16 cellular contexts compared by ENCODE assay signal in genomic region chr14:58826845-58827686, GRCh38.
DNase-seq lines count a peak whose midpoint lies in the region; ATAC-seq and TF ChIP-seq lines count a peak whose summit lies in the region.
"Had no signal": no experiment of that assay in that cellular context is flagged by ENCODE, and none has a peak within 500 bp of the region (broad histone marks: within the 10 kb centered on the region; RNA-seq: fewer than 3 reads in every experiment).

No MANE protein-coding gene starts in this region.

- H3K27ac ChIP-seq in breast epithelium = no peak overlapping the region
- no peak overlapping the region for H3K27ac ChIP-seq in OCI-LY1 (ENCODE audit: low read depth, low read length, poor library complexity, severe bottlenecking)
- H3K27ac ChIP-seq in left lung = no peak overlapping the region
- H3K27ac ChIP-seq: neutrophil, SJSA1, thyroid gland had no signal

- H3K27me3 ChIP-seq in breast epithelium (no peaks in the 10 kb centered on the region), OCI-LY1 (ENCODE audit: insufficient read depth, low read length) (0 out of 2 replicates have a peak, but pooled peaks cover 2% of the 10 kb centered on the region), left lung (no peaks in the 10 kb centered on the region)
- H3K27me3 ChIP-seq: neutrophil, SJSA1, thyroid gland had no signal

- H3K9me2 ChIP-seq in OCI-LY1 (ENCODE audit: low read depth, low read length) = no peaks in the 10 kb centered on the region

- no peak overlapping the region for H3K9ac ChIP-seq in OCI-LY1 (ENCODE audit: low read length)

- H3K9me3 ChIP-seq in breast epithelium = no peaks in the 10 kb centered on the region
- no peaks in the 10 kb centered on the region; the same call in 1 of the 2 replicates for H3K9me3 ChIP-seq in OCI-LY1 (ENCODE audit: low read length)
- H3K9me3 ChIP-seq in left lung = peaks cover 0 to 3% of the 10 kb centered on the region in 2 donors
- H3K9me3 ChIP-seq: neutrophil, thyroid gland had no signal

- H3K4me2 ChIP-seq in OCI-LY1 (ENCODE audit: low read length) = no peak overlapping the region

- no peaks in the 10 kb centered on the region for H3K79me2 ChIP-seq in OCI-LY1 (ENCODE audit: insufficient read depth, low read length)

- H3K27ac Mint-ChIP-seq in MCF 10A (ENCODE audit: low read depth, unreplicated experiment) (no peak overlapping the region), type B pancreatic cell (no peak overlapping the region)
- H3K27ac Mint-ChIP-seq: activated CD4-positive, alpha-beta memory T cell treated with anti-CD3 and anti-CD28 coated beads, Interleukin-2, amount 10 ng/mL, durations not matched to agents 7 days and 5 days; activated naive CD4-positive, alpha-beta T cell treated with anti-CD3 and anti-CD28 coated beads, Interleukin-2, amount 50 U/mL, for 24 hours; B cell; effector memory CD8-positive, alpha-beta T cell had no signal

- CTCF ChIA-PET in MCF 10A (lab: Yijun Ruan, JAX) = interaction anchor here (0.6 to 1.3 kb wide), 7 partner anchors 17 to 213 kb away, joined by 3 to 6 read pairs (median 3); no protein-coding TSS in a partner anchor

- DNase-seq in MCF 10A (ENCODE audit: unreplicated experiment) (no peak), breast epithelium (ENCODE audit: low spot score in 2 of 2) (no peak), fibroblast of villous mesenchyme (ENCODE audit: low read depth) (no peak), type B pancreatic cell (ENCODE audit: extremely low spot score, unreplicated experiment) (no peak), left lung (no peak)
- DNase-seq: activated CD4-positive, alpha-beta memory T cell treated with anti-CD3 and anti-CD28 coated beads, Interleukin-2, amount 10 ng/mL, durations not matched to agents 7 days and 5 days; effector memory CD8-positive, alpha-beta T cell; NCI-H2029; thyroid gland had no signal

- H2AFZ ChIP-seq in OCI-LY1 (ENCODE audit: low read length) = no peak overlapping the region

- ATAC-seq in HG02798 (IDR thresholded peaks at IDR 0.05; ENCODE audit: poor library complexity, unreplicated experiment) (no peak), HG03565 (IDR thresholded peaks at IDR 0.05; ENCODE audit: unreplicated experiment) (no peak), left lung (no peak)
- ATAC-seq: effector memory CD8-positive, alpha-beta T cell had no signal

- H3K27me3 Mint-ChIP-seq in MCF 10A (ENCODE audit: insufficient read depth, unreplicated experiment) (peaks cover 71% of the 10 kb centered on the region), type B pancreatic cell (no peaks in the 10 kb centered on the region)
- H3K27me3 Mint-ChIP-seq: activated CD4-positive, alpha-beta memory T cell treated with anti-CD3 and anti-CD28 coated beads, Interleukin-2, amount 10 ng/mL, durations not matched to agents 7 days and 5 days; activated naive CD4-positive, alpha-beta T cell treated with anti-CD3 and anti-CD28 coated beads, Interleukin-2, amount 50 U/mL, for 24 hours; effector memory CD8-positive, alpha-beta T cell had no signal

- no peaks in the 10 kb centered on the region for H3K9me3 Mint-ChIP-seq in MCF 10A (ENCODE audit: unreplicated experiment)
- H3K9me3 Mint-ChIP-seq in type B pancreatic cell = no peaks in the 10 kb centered on the region
- H3K9me3 Mint-ChIP-seq: activated naive CD4-positive, alpha-beta T cell treated with anti-CD3 and anti-CD28 coated beads, Interleukin-2, amount 50 U/mL, for 24 hours; effector memory CD8-positive, alpha-beta T cell had no signal

- no peak overlapping the region for H3K4me3 Mint-ChIP-seq in MCF 10A (ENCODE audit: unreplicated experiment)
- H3K4me3 Mint-ChIP-seq in type B pancreatic cell = no peak overlapping the region
- H3K4me3 Mint-ChIP-seq: activated CD4-positive, alpha-beta memory T cell treated with anti-CD3 and anti-CD28 coated beads, Interleukin-2, amount 10 ng/mL, durations not matched to agents 7 days and 5 days; activated naive CD4-positive, alpha-beta T cell treated with anti-CD3 and anti-CD28 coated beads, Interleukin-2, amount 50 U/mL, for 24 hours; B cell; effector memory CD8-positive, alpha-beta T cell had no signal

- H3K4me1 ChIP-seq in breast epithelium = no peaks in the 10 kb centered on the region
- no peaks in the 10 kb centered on the region for H3K4me1 ChIP-seq in OCI-LY1 (ENCODE audit: insufficient read depth, low read length, severe bottlenecking)
- no peaks in the 10 kb centered on the region for H3K4me1 ChIP-seq in left lung
- H3K4me1 ChIP-seq: SJSA1, thyroid gland had no signal

- no peaks in the 10 kb centered on the region for H3F3A ChIP-seq in OCI-LY1 (ENCODE audit: insufficient read depth, low read length)

- POLR2A ChIA-PET in MCF 10A (lab: Yijun Ruan, JAX) = no interaction called here

- TF ChIP-seq CTCF in MCF 10A (IDR thresholded peaks at IDR 0.05; ENCODE audit: unreplicated experiment) (peak; percentile 33), breast epithelium (IDR thresholded peaks at IDR 0.05) (no peak), OCI-LY1 (IDR thresholded peaks at IDR 0.05; ENCODE audit: low read length) (peak; percentile 41), fibroblast of villous mesenchyme (IDR thresholded peaks at IDR 0.05; ENCODE audit: insufficient read depth, low read depth, low read length) (peak; percentile 34), type B pancreatic cell (conservative IDR thresholded peaks at IDR 0.05) (peak; percentile 76), left lung (IDR thresholded peaks at IDR 0.05) (peak in 1 of 2 donors; percentile 15)

- H3K4me3 ChIP-seq in breast epithelium (no peak overlapping the region), OCI-LY1 (ENCODE audit: low read depth, low read length, poor library complexity, severe bottlenecking) (no peak overlapping the region), fibroblast of villous mesenchyme (ENCODE audit: low read depth, low read length) (no peak overlapping the region), left lung (no peak overlapping the region)
- H3K4me3 ChIP-seq: SJSA1, thyroid gland had no signal

- peaks cover 5% of the 10 kb centered on the region for H3K4me1 Mint-ChIP-seq in MCF 10A (ENCODE audit: insufficient read depth, unreplicated experiment)
- H3K4me1 Mint-ChIP-seq in type B pancreatic cell (ENCODE audit: unreplicated experiment) = peaks cover 13% of the 10 kb centered on the region
- H3K4me1 Mint-ChIP-seq: B cell had no signal

- no TSS peak for BruUV-seq in MCF 10A (replicated peaks; lab: Mats Ljungman, UMichigan)

- intact Hi-C loops in MCF 10A (cut with micrococcal nuclease) (no loop called here), breast epithelium (cut with DNase I; ENCODE audit: low total_unique reads) (no loop called here), left lung (cut with DNase I) (no loop called here)

- H3K36me3 ChIP-seq in breast epithelium (no peaks in the 10 kb centered on the region), OCI-LY1 (ENCODE audit: insufficient read depth, low read length) (no peaks in the 10 kb centered on the region), left lung (no peaks in the 10 kb centered on the region)
- H3K36me3 ChIP-seq: neutrophil, SJSA1, thyroid gland had no signal

- TF ChIP-seq POLR2A in breast epithelium (IDR thresholded peaks at IDR 0.05) = no peak

- H3K36me3 Mint-ChIP-seq in MCF 10A (ENCODE audit: insufficient read depth, unreplicated experiment) (no peaks in the 10 kb centered on the region), type B pancreatic cell (no peaks in the 10 kb centered on the region)
- H3K36me3 Mint-ChIP-seq: activated naive CD4-positive, alpha-beta T cell treated with anti-CD3 and anti-CD28 coated beads, Interleukin-2, amount 50 U/mL, for 24 hours had no signal

- no peaks in the 10 kb centered on the region for H4K20me1 ChIP-seq in OCI-LY1 (ENCODE audit: insufficient read depth, low read length)

Comparison
In these comparisons a context has a peak if more than half of its experiments do, and no peak if none do; other contexts are left out.
1. CTCF ChIP-seq: peak in MCF 10A (single experiment), OCI-LY1 (single experiment), fibroblast of villous mesenchyme (single experiment) and type B pancreatic cell (single experiment); none in breast epithelium (0 of 3).